ENCODE assay signal across 11 cellular contexts in the genomic region with DNA sequence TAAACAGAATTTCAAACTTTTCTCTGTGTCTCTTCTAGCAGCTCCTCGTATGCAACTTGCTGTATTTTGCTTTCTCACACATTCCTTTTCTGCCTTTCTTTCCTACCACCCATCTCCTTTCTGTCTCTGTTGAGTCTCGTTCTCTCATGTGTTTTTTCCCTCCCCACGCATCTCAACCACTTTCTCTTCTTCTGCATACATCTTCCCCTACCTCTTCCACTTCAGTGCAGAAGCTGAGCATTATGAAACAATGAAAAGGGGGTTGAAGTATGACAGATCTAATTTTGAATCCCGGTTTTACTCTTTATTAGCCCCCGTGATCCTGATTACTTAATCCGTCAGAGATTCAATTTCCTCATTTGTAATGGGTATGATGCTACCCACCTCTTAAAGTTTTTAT.
"Had no signal": no experiment of that assay in that cellular context is flagged by ENCODE, and none has a peak within 500 bp of the region (broad histone marks: within the 10 kb centered on the region; RNA-seq: fewer than 3 reads in every experiment).

No MANE protein-coding gene starts in this region.

- H3K4me1 Mint-ChIP-seq: central memory CD8-positive, alpha-beta T cell; neural crest cell had no signal

- H3K9me3 Mint-ChIP-seq: central memory CD8-positive, alpha-beta T cell; effector memory CD8-positive, alpha-beta T cell; neural crest cell had no signal

- H3K4me3 Mint-ChIP-seq: central memory CD8-positive, alpha-beta T cell; effector memory CD8-positive, alpha-beta T cell; neural crest cell had no signal

- DNase-seq: activated CD4-positive, alpha-beta T cell treated with anti-CD3 and anti-CD28 coated beads, Interleukin-2, amount 50 U/mL, for 48 hours; activated CD8-positive, alpha-beta memory T cell treated with anti-CD3 and anti-CD28 coated beads, Interleukin-2, amount 50 U/mL, for 48 hours; activated gamma-delta T cell; body of pancreas; cortex of kidney; effector memory CD8-positive, alpha-beta T cell; hippocampal formation; sigmoid colon; stimulated activated naive CD4-positive, alpha-beta T cell treated with Interleukin-2 at 50 U/mL for 16 hours had no signal

- H3K27ac Mint-ChIP-seq: effector memory CD8-positive, alpha-beta T cell had no signal

- H3K27me3 Mint-ChIP-seq: central memory CD8-positive, alpha-beta T cell had no signal
